Comparison of ENCODE assay signal across 8 cellular contexts in the genomic region with DNA sequence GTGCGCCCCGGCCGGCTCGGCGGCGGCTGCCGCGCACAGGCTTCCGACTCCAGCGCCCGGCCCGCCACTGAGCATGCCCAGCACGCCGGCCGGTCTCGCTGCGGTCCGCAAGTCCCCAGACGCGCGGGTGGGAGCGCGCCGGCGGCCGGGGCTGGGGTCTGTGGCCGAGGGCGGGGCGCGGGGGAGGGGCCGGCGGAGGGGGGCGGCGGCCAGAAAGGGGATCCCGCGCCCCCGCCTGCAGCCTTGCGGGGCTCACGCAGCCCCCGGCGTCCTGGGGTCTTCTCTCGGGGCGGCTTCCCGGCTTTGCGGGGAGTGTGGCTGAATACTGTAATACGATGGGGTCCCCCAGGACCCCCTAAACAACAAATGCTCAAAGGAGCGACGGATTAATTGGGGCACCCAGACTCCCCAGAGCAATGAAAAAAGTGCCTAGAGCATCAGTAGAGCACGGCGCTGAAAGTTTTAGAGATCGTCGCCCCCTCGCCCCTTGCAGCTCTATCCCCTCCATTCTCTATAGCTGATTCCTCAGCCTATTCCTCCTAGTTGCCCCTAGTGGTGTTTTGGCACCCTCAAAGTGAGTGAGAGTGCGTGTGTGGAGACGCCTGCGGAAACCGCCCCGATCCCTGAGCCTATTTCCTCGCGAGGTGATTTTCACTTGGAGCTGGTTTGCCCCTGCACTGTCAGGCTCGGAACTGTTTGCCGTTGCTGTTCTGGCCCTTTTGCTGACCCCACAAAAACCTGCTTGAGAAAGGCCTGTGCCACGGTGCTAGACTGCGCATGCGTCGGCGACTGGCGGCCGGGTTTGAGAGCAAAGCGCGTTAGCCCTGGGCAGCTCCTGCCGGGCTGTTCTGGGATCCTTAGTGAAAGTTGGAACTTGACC. TPM values are rescaled to one million over a fixed set of nuclear protein-coding genes. Genes with fewer than 3 reads are reported as not detected.
DNase-seq lines count a peak whose midpoint lies in the region; ATAC-seq and TF ChIP-seq lines count a peak whose summit lies in the region.

A gene with protein sequence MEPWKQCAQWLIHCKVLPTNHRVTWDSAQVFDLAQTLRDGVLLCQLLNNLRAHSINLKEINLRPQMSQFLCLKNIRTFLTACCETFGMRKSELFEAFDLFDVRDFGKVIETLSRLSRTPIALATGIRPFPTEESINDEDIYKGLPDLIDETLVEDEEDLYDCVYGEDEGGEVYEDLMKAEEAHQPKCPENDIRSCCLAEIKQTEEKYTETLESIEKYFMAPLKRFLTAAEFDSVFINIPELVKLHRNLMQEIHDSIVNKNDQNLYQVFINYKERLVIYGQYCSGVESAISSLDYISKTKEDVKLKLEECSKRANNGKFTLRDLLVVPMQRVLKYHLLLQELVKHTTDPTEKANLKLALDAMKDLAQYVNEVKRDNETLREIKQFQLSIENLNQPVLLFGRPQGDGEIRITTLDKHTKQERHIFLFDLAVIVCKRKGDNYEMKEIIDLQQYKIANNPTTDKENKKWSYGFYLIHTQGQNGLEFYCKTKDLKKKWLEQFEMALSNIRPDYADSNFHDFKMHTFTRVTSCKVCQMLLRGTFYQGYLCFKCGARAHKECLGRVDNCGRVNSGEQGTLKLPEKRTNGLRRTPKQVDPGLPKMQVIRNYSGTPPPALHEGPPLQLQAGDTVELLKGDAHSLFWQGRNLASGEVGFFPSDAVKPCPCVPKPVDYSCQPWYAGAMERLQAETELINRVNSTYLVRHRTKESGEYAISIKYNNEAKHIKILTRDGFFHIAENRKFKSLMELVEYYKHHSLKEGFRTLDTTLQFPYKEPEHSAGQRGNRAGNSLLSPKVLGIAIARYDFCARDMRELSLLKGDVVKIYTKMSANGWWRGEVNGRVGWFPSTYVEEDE (minus strand): TSS at position 69 of the 880 bp plus-strand sequence. CDS start 311 bp downstream, outside the sequence.

- no peaks in the 10 kb centered on the region for H3K36me3 ChIP-seq in esophagus muscularis mucosa
- H3K36me3 ChIP-seq in mucosa of descending colon (ENCODE audit: low read depth), result no peaks in the 10 kb centered on the region

- peak within 1 kb of the TSS; percentile 90 for H3K4me3 Mint-ChIP-seq in activated T-cell treated with anti-CD3 and anti-CD28 coated beads, Interleukin-2, amount 50 U/mL, for 4 hours

- peaks cover 3% of the 10 kb centered on the region for H3K27me3 Mint-ChIP-seq in activated T-cell treated with anti-CD3 and anti-CD28 coated beads, Interleukin-2, amount 50 U/mL, for 4 hours (ENCODE audit: low read depth)

- DNase-seq in AG09309 (ENCODE audit: low read depth), result no peak
- DNase-seq in H4 (ENCODE audit: low spot score), result peak; percentile 31
- DNase-seq in NOMO-1 treated with DMSO at 0.1 percent for 48 hours (lab: John Stamatoyannopoulos, UW; ENCODE audit: unreplicated experiment), result peak; percentile 89
- DNase-seq in activated T-cell treated with anti-CD3 and anti-CD28 coated beads, Interleukin-2, amount 50 U/mL, for 4 hours, result peak; percentile 43
- no peak for DNase-seq in esophagus muscularis mucosa (ENCODE audit: extremely low spot score)
- peak; percentile 55 to 80 (median 60) for DNase-seq in mucosa of descending colon
- DNase-seq in stimulated activated CD8-positive, alpha-beta memory T cell treated with anti-CD3 and anti-CD28 coated beads, Interleukin-4, amount 100 ng/mL, for 24 hours (ENCODE audit: low read depth), result peak; percentile 50

- TF ChIP-seq CTCF in AG09309 (IDR thresholded peaks at IDR 0.05; ENCODE audit: control insufficient read depth, insufficient read depth, low read depth, low read length, missing control alignments) (no peak), esophagus muscularis mucosa (IDR thresholded peaks at IDR 0.05) (no peak), mucosa of descending colon (IDR thresholded peaks at IDR 0.05) (no peak)

- ATAC-seq in activated T-cell treated with anti-CD3 and anti-CD28 coated beads, Interleukin-2, amount 50 U/mL, for 4 hours, result peak; percentile 54 to 55
- ATAC-seq in mucosa of descending colon (peak; percentile 68), GM21526 (IDR thresholded peaks at IDR 0.05; ENCODE audit: low FRiP score, unreplicated experiment) (no peak)

- peak within 1 kb of the TSS; percentile 43 to 63 (median 54) for H3K27ac ChIP-seq in esophagus muscularis mucosa (replicated peaks in 1 of 4)

- H3K4me3 ChIP-seq in AG09309 (ENCODE audit: control insufficient read depth, low read depth, low read length), result peak within 1 kb of the TSS; percentile 28
- peak within 1 kb of the TSS; percentile 53 to 68 (median 54) for H3K4me3 ChIP-seq in esophagus muscularis mucosa
- H3K4me3 ChIP-seq in mucosa of descending colon, result peak within 1 kb of the TSS; percentile 6

- no peak for TF ChIP-seq POLR2A in esophagus muscularis mucosa (IDR thresholded peaks at IDR 0.05; ENCODE audit: low read depth)

- H3K27me3 ChIP-seq in esophagus muscularis mucosa, result peaks cover 0 to 46% (median 4%) of the 10 kb centered on the region in 4 donors

- no peaks in the 10 kb centered on the region for H3K36me3 Mint-ChIP-seq in activated T-cell treated with anti-CD3 and anti-CD28 coated beads, Interleukin-2, amount 50 U/mL, for 4 hours (ENCODE audit: insufficient read depth)

- H3K9me3 ChIP-seq in esophagus muscularis mucosa (no peaks in the 10 kb centered on the region), mucosa of descending colon (no peaks in the 10 kb centered on the region)

- H3K9me3 Mint-ChIP-seq in activated T-cell treated with anti-CD3 and anti-CD28 coated beads, Interleukin-2, amount 50 U/mL, for 4 hours, result no peaks in the 10 kb centered on the region

- intact Hi-C loops in esophagus muscularis mucosa (cut with DNase I), result no loop called here
- intact Hi-C loops in mucosa of descending colon (cut with DNase I, micrococcal nuclease), result no loop called here

- peaks cover 8 to 27% (median 26%) of the 10 kb centered on the region in 4 donors for H3K4me1 ChIP-seq in esophagus muscularis mucosa
- peaks cover 3% of the 10 kb centered on the region for H3K4me1 ChIP-seq in mucosa of descending colon (ENCODE audit: low read depth)

- 2% methylated on average over 23 of the region's 72 CpGs for WGBS in esophagus muscularis mucosa

- peaks cover 28% of the 10 kb centered on the region for H3K4me1 Mint-ChIP-seq in activated T-cell treated with anti-CD3 and anti-CD28 coated beads, Interleukin-2, amount 50 U/mL, for 4 hours (ENCODE audit: low read depth)

- no peak for TF ChIP-seq EP300 in esophagus muscularis mucosa (IDR thresholded peaks at IDR 0.05)

RNA-seq across cellular contexts. Expression of the gene that starts here (rescaled TPM):
- 23.7 and 40.5 TPM in 2 replicates for total RNA-seq in H4 (2014; rRNA removed; shearing (Covaris generic))
- total RNA-seq in activated T-cell treated with anti-CD3 and anti-CD28 coated beads, Interleukin-2, amount 50 U/mL, for 4 hours, result 1 to 10 TPM; 5.4 to 8.8 (median 5.8) TPM
- total RNA-seq in esophagus muscularis mucosa (1 to 10 TPM; 1.9 to 5.8 (median 3.0) TPM), mucosa of descending colon (100 to 1,000 TPM in 2 of 3 donors, 10 to 100 TPM in 1; 41.3 to 142 (median 101) TPM)

Comparison
In these comparisons a context has a peak if more than half of its experiments do, and no peak if none do; other contexts are left out.
1. DNase-seq: peak in H4 (single experiment), NOMO-1 treated with DMSO at 0.1 percent for 48 hours (single experiment), activated T-cell treated with anti-CD3 and anti-CD28 coated beads, Interleukin-2, amount 50 U/mL, for 4 hours (single experiment), mucosa of descending colon (3 of 3) and stimulated activated CD8-positive, alpha-beta memory T cell treated with anti-CD3 and anti-CD28 coated beads, Interleukin-4, amount 100 ng/mL, for 24 hours (single experiment); none in AG09309 (single experiment) and esophagus muscularis mucosa (single experiment).
2. Peak in every context shown above with its lines, with median percentiles within 50 percentile points of each other: H3K4me3 ChIP-seq.